In the genomic region with DNA sequence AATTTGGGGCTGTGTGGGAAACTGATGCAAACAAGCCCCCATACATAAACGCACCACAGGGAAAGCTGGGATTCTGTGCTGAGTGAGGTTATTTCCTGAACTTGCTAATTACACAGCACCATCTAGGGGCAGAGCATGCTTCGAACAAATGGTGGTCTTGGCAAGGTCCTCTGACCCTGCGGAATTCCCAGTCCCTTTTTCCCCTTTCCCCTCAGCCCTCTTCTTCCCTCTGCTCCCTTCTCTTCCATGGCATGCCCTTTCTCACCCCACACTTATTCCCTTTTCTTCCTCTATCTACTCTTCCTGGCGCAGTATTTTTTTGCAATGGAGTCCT, we compare ENCODE assay signal across 10 cellular contexts.
A peak's percentile ranks its signal among the peaks of the same experiment; 100 is the strongest.
DNase-seq lines count a peak whose midpoint lies in the region; ATAC-seq and TF ChIP-seq lines count a peak whose summit lies in the region.
"Had no signal": no experiment of that assay in that cellular context is flagged by ENCODE, and none has a peak within 500 bp of the region (broad histone marks: within the 10 kb centered on the region; RNA-seq: fewer than 3 reads in every experiment).

No MANE protein-coding gene starts in this region.

- peaks cover 3% of the 10 kb centered on the region; the same call in 1 of the 2 replicates for H3K9me3 Mint-ChIP-seq in HFFc6
- H3K9me3 Mint-ChIP-seq in CD8-positive, alpha-beta T cell, result no peaks in the 10 kb centered on the region

- CTCF ChIA-PET in AG04450 (lab: Charles Lee), result interaction anchor here (0.6 to 3.8 kb wide), 10 partner anchors 9 to 1051 kb away, joined by 3 to 48 read pairs (median 6); no protein-coding TSS in a partner anchor
- CTCF ChIA-PET in CD8-positive, alpha-beta T cell (lab: Charles Lee), result no interaction called here

- H3K79me2 ChIP-seq in hepatocyte, result no peaks in the 10 kb centered on the region

- peak overlapping the region; percentile 72 for H3K27ac Mint-ChIP-seq in HFFc6
- no peak overlapping the region for H3K27ac Mint-ChIP-seq in CD8-positive, alpha-beta T cell

- H3K9me2 ChIP-seq in hepatocyte (replicated peaks; ENCODE audit: insufficient read depth), result no peaks in the 10 kb centered on the region

- H3K4me3 Mint-ChIP-seq in HFFc6, result peak overlapping the region; percentile 25; the same call in 1 of the 2 replicates
- H3K4me3 Mint-ChIP-seq in CD8-positive, alpha-beta T cell, result no peak overlapping the region

- peaks cover 26% of the 10 kb centered on the region for H3K4me1 Mint-ChIP-seq in HFFc6 (ENCODE audit: low read depth)
- H3K4me1 Mint-ChIP-seq in CD8-positive, alpha-beta T cell (ENCODE audit: low read depth), result no peaks in the 10 kb centered on the region

- no peak for ATAC-seq in CD8-positive, alpha-beta T cell
- ATAC-seq in GM21576 (IDR thresholded peaks at IDR 0.05; ENCODE audit: unreplicated experiment), result no peak

- H3K27ac ChIP-seq in AG04450 (ENCODE audit: low read depth, low read length) (no peak overlapping the region), hepatocyte (no peak overlapping the region)
- H3K27ac ChIP-seq in CD8-positive, alpha-beta T cell (ENCODE audit: low read depth, low read length), result no peak overlapping the region
- H3K27ac ChIP-seq: esophagus squamous epithelium had no signal

- POLR2A ChIA-PET in AG04450 (lab: Yijun Ruan, JAX), result no interaction called here
- POLR2A ChIA-PET in CD8-positive, alpha-beta T cell (lab: Charles Lee), result no interaction called here

- peaks cover 6% of the 10 kb centered on the region for H3K36me3 Mint-ChIP-seq in HFFc6 (ENCODE audit: low read depth)
- no peaks in the 10 kb centered on the region for H3K36me3 Mint-ChIP-seq in CD8-positive, alpha-beta T cell

- DNase-seq in AG04450 (ENCODE audit: low read depth, low spot score), result no peak
- peak; percentile 35 for DNase-seq in HFFc6
- peak; percentile 22 for DNase-seq in SW480 (ENCODE audit: low spot score)
- peak; percentile 46 for DNase-seq in hepatocyte (ENCODE audit: low spot score)
- DNase-seq in CD8-positive, alpha-beta T cell, result no peak
- no peak for DNase-seq in KG1 (lab: John Stamatoyannopoulos, UW)
- no peak for DNase-seq in NOMO-1 (lab: John Stamatoyannopoulos, UW; ENCODE audit: unreplicated experiment in 2 of 2)
- DNase-seq: esophagus squamous epithelium; stimulated activated CD8-positive, alpha-beta memory T cell treated with anti-CD3 and anti-CD28 coated beads, Interleukin-4, amount 100 ng/mL, for 48 hours had no signal

- H3K27me3 Mint-ChIP-seq in HFFc6 (ENCODE audit: insufficient read depth), result peaks cover 3% of the 10 kb centered on the region; the same call in 1 of the 2 replicates
- peaks cover 7% of the 10 kb centered on the region for H3K27me3 Mint-ChIP-seq in CD8-positive, alpha-beta T cell (ENCODE audit: low read depth)

- WGBS in hepatocyte (ENCODE audit: low lambda C conversion rate, missing lambda C conversion rate), result 33% methylated on average over 4 of the region's 4 CpGs

- H3K27me3 ChIP-seq in AG04450 (ENCODE audit: control insufficient read depth, insufficient read depth, low read length) (no peaks in the 10 kb centered on the region), hepatocyte (no peaks in the 10 kb centered on the region)
- no peaks in the 10 kb centered on the region for H3K27me3 ChIP-seq in CD8-positive, alpha-beta T cell (ENCODE audit: insufficient read depth, low read length)
- H3K27me3 ChIP-seq: esophagus squamous epithelium had no signal

- intact Hi-C loops in CD8-positive, alpha-beta T cell (cut with DNase I, micrococcal nuclease), result no loop called here

- no peak overlapping the region for H2AFZ ChIP-seq in hepatocyte

- H3K4me1 ChIP-seq in hepatocyte (ENCODE audit: insufficient read depth), result no peaks in the 10 kb centered on the region
- H3K4me1 ChIP-seq in CD8-positive, alpha-beta T cell (ENCODE audit: insufficient read depth, low read length), result no peaks in the 10 kb centered on the region

- H3K4me3 ChIP-seq in AG04450 (ENCODE audit: low read depth, low read length) (no peak overlapping the region), hepatocyte (no peak overlapping the region)
- H3K4me3 ChIP-seq in CD8-positive, alpha-beta T cell (ENCODE audit: low read depth, low read length), result no peak overlapping the region
- H3K4me3 ChIP-seq: esophagus squamous epithelium had no signal

- no peaks in the 10 kb centered on the region for H4K20me1 ChIP-seq in hepatocyte (ENCODE audit: insufficient read depth, poor library complexity, severe bottlenecking)

- H3K36me3 ChIP-seq in hepatocyte (replicated peaks; ENCODE audit: insufficient read depth, low read depth), result no peaks in the 10 kb centered on the region
- H3K36me3 ChIP-seq in CD8-positive, alpha-beta T cell (ENCODE audit: insufficient read depth, low read length), result no peaks in the 10 kb centered on the region
- H3K36me3 ChIP-seq: esophagus squamous epithelium had no signal

- H3K9me3 ChIP-seq in AG04450 (ENCODE audit: control insufficient read depth, insufficient read depth, low read length) (no peaks in the 10 kb centered on the region), hepatocyte (ENCODE audit: low read depth) (no peaks in the 10 kb centered on the region)
- H3K9me3 ChIP-seq in CD8-positive, alpha-beta T cell (ENCODE audit: low read length), result no peaks in the 10 kb centered on the region

- H3K4me2 ChIP-seq in hepatocyte, result no peak overlapping the region

- TF ChIP-seq CTCF in AG04450 (IDR thresholded peaks at IDR 0.05; ENCODE audit: low read depth, low read length) (peak; percentile 72), HFFc6 (IDR thresholded peaks at IDR 0.05) (peak; percentile 78), hepatocyte (IDR thresholded peaks at IDR 0.05; ENCODE audit: poor library complexity) (peak; percentile 45)
- TF ChIP-seq CTCF in CD8-positive, alpha-beta T cell (IDR thresholded peaks at IDR 0.05), result no peak

Comparison
In these comparisons a context has a peak if more than half of its experiments do, and no peak if none do; other contexts are left out.
1. DNase-seq: peak in HFFc6 (single experiment), SW480 (single experiment) and hepatocyte (single experiment); none in AG04450 (single experiment), CD8-positive, alpha-beta T cell (0 of 7), KG1 (single experiment) and NOMO-1 (0 of 2).